In the genomic region with DNA sequence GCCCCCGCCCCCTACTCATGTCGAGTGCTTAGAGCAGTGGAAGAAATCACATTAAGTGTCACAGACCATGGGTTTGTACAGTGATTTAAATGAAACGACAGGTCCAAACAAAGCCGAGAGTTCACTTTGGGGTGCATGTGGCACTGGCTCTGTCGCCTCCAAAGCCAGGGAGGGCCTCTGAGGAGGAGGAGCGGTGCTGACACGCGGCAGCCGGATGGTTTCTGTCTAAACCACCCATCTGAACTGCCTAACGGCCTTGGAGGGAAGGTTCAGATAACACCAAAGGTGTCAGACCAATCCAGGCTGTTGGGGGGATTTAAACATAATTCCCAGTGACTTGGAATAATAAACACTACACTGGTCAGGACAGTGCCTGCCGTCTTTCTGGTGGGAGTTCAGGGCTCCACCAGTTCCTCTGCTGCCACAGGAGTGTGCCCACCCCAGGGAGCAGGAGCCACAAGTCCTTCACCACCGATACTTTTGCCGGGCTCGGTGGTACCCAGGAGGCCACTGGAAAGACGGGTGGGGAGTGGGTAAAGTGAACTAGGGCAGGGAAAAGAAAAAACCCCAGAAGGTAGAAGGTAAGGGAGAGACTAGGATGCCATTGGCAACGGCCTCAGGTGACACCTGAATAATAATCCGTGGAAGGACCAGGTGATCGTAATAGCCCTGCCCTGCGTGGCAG, we compare ENCODE assay signal across 9 cellular contexts.
DNase-seq lines count a peak whose midpoint lies in the region; ATAC-seq and TF ChIP-seq lines count a peak whose summit lies in the region.
"Had no signal": no experiment of that assay in that cellular context is flagged by ENCODE, and none has a peak within 500 bp of the region (broad histone marks: within the 10 kb centered on the region; RNA-seq: fewer than 3 reads in every experiment).

No MANE protein-coding gene starts in this region.

- peak overlapping the region; percentile 34 for H3K27ac ChIP-seq in A673 (ENCODE audit: low read depth, low read length, poor library complexity, severe bottlenecking)
- peak overlapping the region; percentile 4 for H3K27ac ChIP-seq in mammary epithelial cell (ENCODE audit: insufficient read depth, low read depth, low read length)

- DNase-seq in A673 (ENCODE audit: low spot score), result no peak
- DNase-seq in HFF-Myc (ENCODE audit: extremely low read depth, low read depth), result no peak
- no peak for DNase-seq in mammary epithelial cell
- no peak for DNase-seq in natural killer cell treated with Interleukin-12 subunit alpha and Interleukin-12 subunit beta and Interleukin-15 and Interleukin-18, amount 100 ng/mL, for 72 hours (ENCODE audit: low spot score)
- no peak for DNase-seq in central memory CD4-positive, alpha-beta T cell
- DNase-seq in NCI-H2107 treated with DMSO at 0.1 percent for 48 hours (lab: John Stamatoyannopoulos, UW; ENCODE audit: unreplicated experiment), result no peak
- no peak for DNase-seq in epidermal melanocyte (ENCODE audit: insufficient read length, low spot score)
- DNase-seq in Kasumi-1 (lab: John Stamatoyannopoulos, UW), result no peak
- DNase-seq: NCI-H146 had no signal

- H3K4me3 Mint-ChIP-seq in natural killer cell treated with Interleukin-12 subunit alpha and Interleukin-12 subunit beta and Interleukin-15 and Interleukin-18, amount 100 ng/mL, for 72 hours, result peak overlapping the region; percentile 86

- dilution Hi-C loops in mammary epithelial cell (cut with HindIII; ENCODE audit: low sequenced_read_pairs), result no loop called here

- POLR2A ChIA-PET in A673 (lab: Charles Lee; ENCODE audit: low non-redundant PET), result interaction anchor here (0.6 kb wide), 1 partner anchor 185 kb away, joined by 6 read pairs; no protein-coding TSS in a partner anchor

- WGBS in mammary epithelial cell (ENCODE audit: low coverage, missing lambda C conversion rate), result 89% methylated on average over 19 of the region's 19 CpGs

- peaks cover 20% of the 10 kb centered on the region for H3K4me1 ChIP-seq in A673 (ENCODE audit: insufficient read depth, low read length, poor library complexity, severe bottlenecking)
- peaks cover 27% of the 10 kb centered on the region for H3K4me1 ChIP-seq in mammary epithelial cell (ENCODE audit: insufficient read depth, low read length)

- H3K9me3 Mint-ChIP-seq in natural killer cell treated with Interleukin-12 subunit alpha and Interleukin-12 subunit beta and Interleukin-15 and Interleukin-18, amount 100 ng/mL, for 72 hours, result no peaks in the 10 kb centered on the region

- in situ Hi-C loops in mammary epithelial cell (cut with MboI; ENCODE audit: low sequenced_read_pairs in 2 of 2), result loop anchor here in 1 of 2 donors (10.0 kb wide), 1 partner anchor 264 kb away; no protein-coding TSS in a partner anchor

- H3K4me1 Mint-ChIP-seq in natural killer cell treated with Interleukin-12 subunit alpha and Interleukin-12 subunit beta and Interleukin-15 and Interleukin-18, amount 100 ng/mL, for 72 hours (ENCODE audit: low read depth in 2 of 2), result peaks cover 58 to 60% of the 10 kb centered on the region in 2 donors

- no peaks in the 10 kb centered on the region for H3K9me3 ChIP-seq in A673 (ENCODE audit: low read depth, low read length, poor library complexity, severe bottlenecking)
- no peaks in the 10 kb centered on the region for H3K9me3 ChIP-seq in mammary epithelial cell (replicated peaks; ENCODE audit: insufficient read depth, low read length)

- BruUV-seq in A673 (replicated peaks; lab: Mats Ljungman, UMichigan) (no TSS peak), mammary epithelial cell (replicated peaks; lab: Mats Ljungman, UMichigan) (no TSS peak)

- H3K4me2 ChIP-seq in mammary epithelial cell (ENCODE audit: insufficient read depth, low read depth, low read length), result no peak overlapping the region

- H3K27me3 ChIP-seq in A673 (replicated peaks; ENCODE audit: insufficient read depth, low read depth, low read length, poor library complexity) (no peaks in the 10 kb centered on the region), mammary epithelial cell (ENCODE audit: insufficient read depth, low read length) (no peaks in the 10 kb centered on the region)

- TF ChIP-seq CTCF in A673 (conservative IDR thresholded peaks at IDR 0.05; ENCODE audit: low read depth, low read length), result no peak
- no peak for TF ChIP-seq CTCF in HFF-Myc (IDR thresholded peaks at IDR 0.05; ENCODE audit: low read depth, low read length, missing control alignments)
- no peak for TF ChIP-seq CTCF in mammary epithelial cell (conservative IDR thresholded peaks at IDR 0.05 in 1 of 2, IDR thresholded peaks at IDR 0.05 in 1 of 2; ENCODE audit: extremely low read depth in 1 of 2, insufficient read depth in 1 of 2, low read depth in 1 of 2, low read length in 2 of 2)

- H4K20me1 ChIP-seq in mammary epithelial cell (ENCODE audit: insufficient read depth, low read length), result no peaks in the 10 kb centered on the region

- no peak overlapping the region for H2AFZ ChIP-seq in mammary epithelial cell (ENCODE audit: low read depth, low read length)

- ATAC-seq in natural killer cell treated with Interleukin-12 subunit alpha and Interleukin-12 subunit beta and Interleukin-15 and Interleukin-18, amount 100 ng/mL, for 72 hours, result no peak

- H3K27me3 Mint-ChIP-seq in natural killer cell treated with Interleukin-12 subunit alpha and Interleukin-12 subunit beta and Interleukin-15 and Interleukin-18, amount 100 ng/mL, for 72 hours, result no peaks in the 10 kb centered on the region

- H3K4me3 ChIP-seq in A673 (ENCODE audit: low read depth, low read length, poor library complexity, severe bottlenecking), result peak overlapping the region; percentile 13
- peak overlapping the region; percentile 24; the same call in 1 of the 2 replicates for H3K4me3 ChIP-seq in HFF-Myc (replicated peaks; ENCODE audit: low read depth, low read length)
- no peak overlapping the region for H3K4me3 ChIP-seq in mammary epithelial cell (replicated peaks in 1 of 3; ENCODE audit: insufficient read depth in 1 of 3, low read depth in 2 of 3, low read length in 3 of 3)

- CTCF ChIA-PET in A673 (lab: Charles Lee), result interaction anchor here (0.6 to 1.2 kb wide), 2 partner anchors 97 to 192 kb away, joined by 3 read pairs; no protein-coding TSS in a partner anchor
- CTCF ChIA-PET in mammary epithelial cell (lab: Charles Lee; ENCODE audit: low non-redundant PET), result no interaction called here

- intact Hi-C loops in A673 (cut with micrococcal nuclease; ENCODE audit: unreplicated experiment), result loop anchor here (2.0 kb wide), 1 partner anchor 192 kb away; no protein-coding TSS in a partner anchor
- intact Hi-C loops in mammary epithelial cell (cut with micrococcal nuclease), result loop anchor here (2.0 kb wide), 2 partner anchors 46 to 96 kb away; no protein-coding TSS in a partner anchor

- peak overlapping the region; percentile 89 to 96 for H3K27ac Mint-ChIP-seq in natural killer cell treated with Interleukin-12 subunit alpha and Interleukin-12 subunit beta and Interleukin-15 and Interleukin-18, amount 100 ng/mL, for 72 hours

- peak overlapping the region; percentile 20 for H3K9ac ChIP-seq in mammary epithelial cell (ENCODE audit: insufficient read depth, low read length)

- H3K79me2 ChIP-seq in mammary epithelial cell (ENCODE audit: insufficient read depth, low read length), result peaks cover 97% of the 10 kb centered on the region

- H3K36me3 ChIP-seq in A673 (ENCODE audit: insufficient read depth, low read length, poor library complexity, severe bottlenecking), result no peaks in the 10 kb centered on the region
- H3K36me3 ChIP-seq in mammary epithelial cell (ENCODE audit: insufficient read depth, low read length), result peaks cover 1% of the 10 kb centered on the region

- no peaks in the 10 kb centered on the region for H3K36me3 Mint-ChIP-seq in natural killer cell treated with Interleukin-12 subunit alpha and Interleukin-12 subunit beta and Interleukin-15 and Interleukin-18, amount 100 ng/mL, for 72 hours

Comparison
In these comparisons a context has a peak if more than half of its experiments do, and no peak if none do; other contexts are left out.
1. H3K4me3 ChIP-seq: peak in A673 (single experiment) and HFF-Myc (single experiment); none in mammary epithelial cell (0 of 3).